ENCODE assay signal across 8 cellular contexts in genomic region chr1:77889240-77889637, GRCh38. TPM values are rescaled to one million over a fixed set of nuclear protein-coding genes. Genes with fewer than 3 reads are reported as not detected.
DNase-seq lines count a peak whose midpoint lies in the region; ATAC-seq and TF ChIP-seq lines count a peak whose summit lies in the region.

No MANE protein-coding gene starts in this region.

- H2BK12ac ChIP-seq in trophoblast cell (ENCODE audit: low read length): no peak overlapping the region

- H2BK120ac ChIP-seq in trophoblast cell (ENCODE audit: insufficient read depth, low read length, poor library complexity): peak overlapping the region; percentile 76

- H3K23ac ChIP-seq in trophoblast cell (ENCODE audit: low read length): no peak overlapping the region

- intact Hi-C loops in Right ventricle myocardium superior (cut with DNase I): no loop called here

- no CpG with 5 or more reads among the region's 9 CpGs for WGBS in trophoblast cell (ENCODE audit: extremely low coverage, insufficient coverage, insufficient read length)

- peak overlapping the region; percentile 91 for H3K4me3 Mint-ChIP-seq in WTC11

- peak overlapping the region; percentile 82 for H4K8ac ChIP-seq in trophoblast cell (ENCODE audit: low read depth, low read length)

- H3K4me2 ChIP-seq in trophoblast cell (ENCODE audit: low read length): peak overlapping the region; percentile 71

- peak overlapping the region; percentile 75 for H4K91ac ChIP-seq in trophoblast cell (ENCODE audit: low read depth, low read length)

- H3K27ac ChIP-seq in trophoblast cell (ENCODE audit: low read depth, low read length) (peak overlapping the region; percentile 98), substantia nigra (ENCODE audit: low read depth, low read length, poor library complexity, severe bottlenecking) (no peak overlapping the region)

- TF ChIP-seq CTCF in WTC11 (IDR thresholded peaks at IDR 0.05): no peak

- H3K36me3 ChIP-seq in trophoblast cell (ENCODE audit: control insufficient read depth in 1 of 2, insufficient read depth in 2 of 2, low read length in 2 of 2): peaks cover 0 to 3% of the 10 kb centered on the region in 2 experiments

- H2BK5ac ChIP-seq in trophoblast cell (ENCODE audit: low read depth, low read length, poor library complexity): peak overlapping the region; percentile 95

- peak overlapping the region; percentile 82 for H2AFZ ChIP-seq in trophoblast cell (ENCODE audit: insufficient read depth, low read length, poor library complexity)

- H3K27me3 ChIP-seq in trophoblast cell (ENCODE audit: insufficient read depth, low read length): no peaks in the 10 kb centered on the region

- H3K4me1 Mint-ChIP-seq in WTC11: peaks cover 12% of the 10 kb centered on the region

- no peaks in the 10 kb centered on the region for H3K9me3 ChIP-seq in trophoblast cell (ENCODE audit: insufficient read depth, low read depth, low read length)

- peak overlapping the region; percentile 29 for H3K27ac Mint-ChIP-seq in WTC11

- DNase-seq in ACHN (peak; percentile 62), WTC11 (ENCODE audit: low spot score) (no peak), Right ventricle myocardium superior (no peak), trophoblast cell (peak; percentile 33 to 79), NCI-H2107 (lab: John Stamatoyannopoulos, UW) (no peak), NCI-H1092 (lab: John Stamatoyannopoulos, UW) (no peak), substantia nigra (lab: John Stamatoyannopoulos, UW) (no peak)

- POLR2A ChIA-PET in WTC11 (lab: Charles Lee): interaction anchor here (1.3 to 1.4 kb wide), 2 partner anchors 89 to 109 kb away, joined by 7 to 8 read pairs; partner anchors contain the start of genes FUBP1 and MIGA1

- peak overlapping the region; percentile 26 for H3K4ac ChIP-seq in trophoblast cell (ENCODE audit: low read depth, low read length)

- H3K9ac ChIP-seq in trophoblast cell (ENCODE audit: low read length): peak overlapping the region; percentile 92

- ATAC-seq in GM21423 (IDR thresholded peaks at IDR 0.05; ENCODE audit: unreplicated experiment) (peak; percentile 2), WTC11 (peak; percentile 12), Right ventricle myocardium superior (ENCODE audit: poor library complexity) (peak; percentile 4)

- CTCF ChIA-PET in WTC11 (lab: Charles Lee): interaction anchor here (1.7 kb wide), 1 partner anchor 11 kb away, joined by 10 read pairs; no protein-coding TSS in a partner anchor

- H3K36me3 Mint-ChIP-seq in WTC11: no peaks in the 10 kb centered on the region; the same call in 1 of the 2 replicates

- peaks cover 11% of the 10 kb centered on the region for H3K79me1 ChIP-seq in trophoblast cell (ENCODE audit: low read length)

- no peak overlapping the region for H2AK5ac ChIP-seq in trophoblast cell (ENCODE audit: low read length)

- H3K4me1 ChIP-seq in trophoblast cell (ENCODE audit: control insufficient read depth in 1 of 2, insufficient read depth in 2 of 2, low read length in 2 of 2): no peaks in the 10 kb centered on the region

- peaks cover 2% of the 10 kb centered on the region; the same call in 1 of the 2 replicates for H3K27me3 Mint-ChIP-seq in WTC11 (ENCODE audit: low read depth)

- peak overlapping the region; percentile 28 for H4K12ac ChIP-seq in trophoblast cell (ENCODE audit: low read depth, low read length)

- peak overlapping the region; percentile 89 for H3K14ac ChIP-seq in trophoblast cell (ENCODE audit: low read length)

- H3K4me3 ChIP-seq in trophoblast cell (ENCODE audit: low read depth, low read length): peak overlapping the region; percentile 86

- peak overlapping the region; percentile 87 for H3K18ac ChIP-seq in trophoblast cell (ENCODE audit: low read length)

- no peaks in the 10 kb centered on the region for H3K9me3 Mint-ChIP-seq in WTC11

- in situ Hi-C loops in ACHN (cut with HindIII; ENCODE audit: low pct_ligation_motif_present, low pct_unique_long_range_greater_than_20kb, low sequenced_read_pairs): no loop called here

- peaks cover 11% of the 10 kb centered on the region for H3K79me2 ChIP-seq in trophoblast cell (ENCODE audit: control insufficient read depth, insufficient read depth, low read length, poor library complexity)

TF ChIP-seq in WTC11, 78 proteins besides CTCF, POLR2A, EP300 and RAD21:
- TF ChIP-seq ATF6 (CRISPR knock-in tag; IDR thresholded peaks at IDR 0.05) (no peak), ZNF317 (CRISPR knock-in tag; IDR thresholded peaks at IDR 0.05; ENCODE audit: borderline replicate concordance, low read depth) (no peak), ZNF416 (CRISPR knock-in tag; IDR thresholded peaks at IDR 0.05) (no peak), AR (CRISPR knock-in tag; IDR thresholded peaks at IDR 0.05) (no peak), NFYB (CRISPR knock-in tag; conservative IDR thresholded peaks at IDR 0.05; ENCODE audit: low read depth) (no peak), CREB1 (CRISPR knock-in tag; IDR thresholded peaks at IDR 0.05) (no peak), ZNF396 (CRISPR knock-in tag; IDR thresholded peaks at IDR 0.05; ENCODE audit: borderline replicate concordance) (no peak), ZNF281 (CRISPR knock-in tag; IDR thresholded peaks at IDR 0.05) (no peak), SP1 (CRISPR knock-in tag; conservative IDR thresholded peaks at IDR 0.05) (no peak), MYBL2 (CRISPR knock-in tag; IDR thresholded peaks at IDR 0.05) (no peak), GTF2I (CRISPR knock-in tag; conservative IDR thresholded peaks at IDR 0.05) (no peak), IRF1 (CRISPR knock-in tag; IDR thresholded peaks at IDR 0.05) (no peak), ZNF121 (CRISPR knock-in tag; IDR thresholded peaks at IDR 0.05) (no peak), JAZF1 (CRISPR knock-in tag; IDR thresholded peaks at IDR 0.05) (no peak)

RNA-seq across cellular contexts. Expression of gene NEXN, which starts 0.8 kb away (rescaled TPM):
- total RNA-seq in WTC11 (2021) (1.4 to 2.5 TPM (median 1.6 TPM) in 3 replicates), Right ventricle myocardium superior (370 TPM)
- polyA plus RNA-seq in trophoblast cell (2013): 29.1 and 31.3 TPM in 2 replicates

Comparison
In these comparisons a context has a peak if more than half of its experiments do, and no peak if none do; other contexts are left out.
1. DNase-seq: peak in ACHN (single experiment) and trophoblast cell (2 of 2); none in WTC11 (single experiment), Right ventricle myocardium superior (single experiment), NCI-H2107 (single experiment), NCI-H1092 (single experiment) and substantia nigra (0 of 49).
2. RNA of gene NEXN, which starts 0.8 kb away (total RNA-seq): 370 TPM in Right ventricle myocardium superior (single experiment); 1.4 to 2.5 TPM in WTC11; every median in the first group is over 100 times any median in the second.
3. Peak in every context shown above with its lines, with median percentiles within 50 percentile points of each other: ATAC-seq.